ENCODE assay signal across 12 cellular contexts in genomic region chr2:68744517-68744916, GRCh38. TPM values are rescaled to one million over a fixed set of nuclear protein-coding genes. Genes with fewer than 3 reads are reported as not detected.
DNase-seq lines count a peak whose midpoint lies in the region; ATAC-seq, FAIRE-seq and TF ChIP-seq lines count a peak whose summit lies in the region.
"Had no signal": no experiment of that assay in that cellular context is flagged by ENCODE, and none has a peak within 500 bp of the region (broad histone marks: within the 10 kb centered on the region; RNA-seq: fewer than 3 reads in every experiment).

No MANE protein-coding gene starts in this region.

- no peaks in the 10 kb centered on the region for H3K23me2 ChIP-seq in H9 (ENCODE audit: insufficient read length, low read depth, low read length, poor library complexity, severe bottlenecking)

- H3K9me3 Mint-ChIP-seq in H9: no peaks in the 10 kb centered on the region; a peak in 1 of 5 replicates
- H3K9me3 Mint-ChIP-seq in activated T-cell treated with anti-CD3 and anti-CD28 coated beads, Interleukin-2, amount 50 U/mL, for 72 hours: no peaks in the 10 kb centered on the region

- H2AK5ac ChIP-seq in H9 (ENCODE audit: insufficient read length, low read length): no peak overlapping the region

- H3K4ac ChIP-seq in H9 (ENCODE audit: low read depth, low read length): no peak overlapping the region

- no peaks in the 10 kb centered on the region for H3K79me1 ChIP-seq in H9 (ENCODE audit: insufficient read depth, low read depth, low read length, poor library complexity, severe bottlenecking)

- H2BK5ac ChIP-seq in H9 (ENCODE audit: insufficient read length, low read length): no peak overlapping the region

- no peak for ATAC-seq in activated T-cell treated with anti-CD3 and anti-CD28 coated beads, Interleukin-2, amount 50 U/mL, for 72 hours (replicated peaks in 1 of 2)
- no peak for ATAC-seq in aorta (ENCODE audit: low FRiP score)
- ATAC-seq: left ventricle myocardium superior had no signal

- no peak overlapping the region for H3K27ac ChIP-seq in H9 (ENCODE audit: insufficient read length, low read depth, low read length)
- no peak overlapping the region for H3K27ac ChIP-seq in hepatocyte
- no peak overlapping the region for H3K27ac ChIP-seq in aorta (ENCODE audit: low read depth in 1 of 2, low read length in 2 of 2)
- peak overlapping the region in 27 of 59 donors; percentile 1 to 71 (median 38) for H3K27ac ChIP-seq in dorsolateral prefrontal cortex

- H4K20me1 ChIP-seq in H9 (ENCODE audit: control insufficient read depth, insufficient read depth, insufficient read length) (no peaks in the 10 kb centered on the region), hepatocyte (ENCODE audit: insufficient read depth, poor library complexity, severe bottlenecking) (no peaks in the 10 kb centered on the region)

- H3K27me3 Mint-ChIP-seq in H9 (ENCODE audit: low read depth): no peaks in the 10 kb centered on the region; the same call in 1 of the 2 replicates
- no peaks in the 10 kb centered on the region for H3K27me3 Mint-ChIP-seq in activated T-cell treated with anti-CD3 and anti-CD28 coated beads, Interleukin-2, amount 50 U/mL, for 72 hours (ENCODE audit: low read depth)

- WGBS in H9 (ENCODE audit: extremely low coverage, insufficient read length, low lambda C conversion rate): no CpG with 5 or more reads among the region's 2 CpGs
- WGBS in hepatocyte (ENCODE audit: low lambda C conversion rate, missing lambda C conversion rate): 82% methylated on average over 2 of the region's 2 CpGs
- 57 to 76% methylated on average over 2 of the region's 2 CpGs for WGBS in aorta, 2 donors

- H4K5ac ChIP-seq in H9 (ENCODE audit: insufficient read length, low read depth, low read length): no peak overlapping the region

- no peak for TF ChIP-seq POLR2A in H54 (IDR thresholded peaks at IDR 0.05; ENCODE audit: low read depth, low read length)

- H3K23ac ChIP-seq in H9 (ENCODE audit: insufficient read length, low read depth, low read length): no peak overlapping the region

- no peaks in the 10 kb centered on the region for H3K79me2 ChIP-seq in H9 (ENCODE audit: insufficient read depth, low read length)
- no peaks in the 10 kb centered on the region for H3K79me2 ChIP-seq in hepatocyte

- FAIRE-seq in H54 (lab: Jason Lieb, UNC): no peak

- peaks cover 0 to 6% (median 5%) of the 10 kb centered on the region in 3 experiments; a peak in 5 of 7 replicates for H3K36me3 Mint-ChIP-seq in H9 (ENCODE audit: insufficient read depth in 1 of 3, low read depth in 3 of 3)
- peaks cover 11 to 22% of the 10 kb centered on the region in 2 donors for H3K36me3 Mint-ChIP-seq in activated T-cell treated with anti-CD3 and anti-CD28 coated beads, Interleukin-2, amount 50 U/mL, for 72 hours (ENCODE audit: insufficient read depth in 2 of 2)

- no peak overlapping the region for H2BK15ac ChIP-seq in H9 (ENCODE audit: low read depth, low read length)

- no peak overlapping the region for H2BK20ac ChIP-seq in H9 (ENCODE audit: low read depth, low read length, poor library complexity, severe bottlenecking)

- H3K4me3 Mint-ChIP-seq in H9: no peak overlapping the region
- peak overlapping the region; percentile 53 to 66 for H3K4me3 Mint-ChIP-seq in activated T-cell treated with anti-CD3 and anti-CD28 coated beads, Interleukin-2, amount 50 U/mL, for 72 hours

- H4K91ac ChIP-seq in H9 (ENCODE audit: insufficient read length, low read depth, low read length): no peak overlapping the region

- no peak overlapping the region for H3K18ac ChIP-seq in H9 (ENCODE audit: insufficient read length, low read depth, low read length)

- H3K4me3 ChIP-seq in hepatocyte (no peak overlapping the region), aorta (ENCODE audit: low read length in 2 of 2) (no peak overlapping the region), dorsolateral prefrontal cortex (no peak overlapping the region)
- H3K4me3 ChIP-seq: tibial nerve had no signal

- H3K4me2 ChIP-seq in H9 (ENCODE audit: insufficient read depth, insufficient read length, low read length): no peak overlapping the region
- no peak overlapping the region for H3K4me2 ChIP-seq in hepatocyte

- H3K9me3 ChIP-seq in H9 (ENCODE audit: control insufficient read depth, low read depth, low read length) (no peaks in the 10 kb centered on the region), hepatocyte (ENCODE audit: low read depth) (no peaks in the 10 kb centered on the region), aorta (ENCODE audit: control insufficient read depth, low read length) (no peaks in the 10 kb centered on the region)
- H3K9me3 ChIP-seq: tibial nerve had no signal

- H3K56ac ChIP-seq in H9 (ENCODE audit: insufficient read length, low read depth, low read length): no peak overlapping the region

- intact Hi-C loops in aorta (cut with DNase I): no loop called here
- intact Hi-C loops in dorsolateral prefrontal cortex (cut with DNase I): no loop called here

- no peak overlapping the region for H3T11ph ChIP-seq in H9 (ENCODE audit: low read length)

- peak; percentile 51 for DNase-seq in CD1c-positive myeloid dendritic cell (ENCODE audit: extremely low spot score)
- no peak for DNase-seq in H9
- no peak for DNase-seq in activated T-cell treated with anti-CD3 and anti-CD28 coated beads, Interleukin-2, amount 50 U/mL, for 72 hours
- no peak for DNase-seq in hepatocyte (ENCODE audit: low spot score)
- DNase-seq in H54 (ENCODE audit: insufficient read length, low spot score): no peak
- no peak for DNase-seq in aorta
- DNase-seq in dorsolateral prefrontal cortex: no peak
- DNase-seq in Ammon's horn (ENCODE audit: low spot score): no peak
- DNase-seq: cortex of kidney, DMS153, left ventricle myocardium superior had no signal

- H2BK120ac ChIP-seq in H9 (ENCODE audit: low read depth, low read length, poor library complexity, severe bottlenecking): no peak overlapping the region

- H2AFZ ChIP-seq in H9 (ENCODE audit: low read length) (no peak overlapping the region), hepatocyte (no peak overlapping the region)

- TF ChIP-seq CTCF in H9 (conservative IDR thresholded peaks at IDR 0.05) (no peak; the same call in 2 of the 3 replicates), hepatocyte (IDR thresholded peaks at IDR 0.05; ENCODE audit: poor library complexity) (peak; percentile 8), dorsolateral prefrontal cortex (IDR thresholded peaks at IDR 0.05 in 54 of 56, conservative IDR thresholded peaks at IDR 0.05 in 2 of 56; ENCODE audit: low read depth in 1 of 56, partially characterized antibody in 56 of 56) (peak in 1 of 56 donors; percentile 15)

- H3K4me1 ChIP-seq in H9 (ENCODE audit: insufficient read depth, low read length) (peaks cover 3% of the 10 kb centered on the region; the same call in 1 of the 2 replicates), hepatocyte (ENCODE audit: insufficient read depth) (no peaks in the 10 kb centered on the region), aorta (ENCODE audit: control insufficient read depth in 1 of 2, insufficient read depth in 2 of 2, low read length in 2 of 2) (no peaks in the 10 kb centered on the region)

- H3K14ac ChIP-seq in H9 (ENCODE audit: insufficient read depth, low read length): no peak overlapping the region

- H3K36me3 ChIP-seq in hepatocyte (replicated peaks; ENCODE audit: insufficient read depth, low read depth) (no peaks in the 10 kb centered on the region), aorta (ENCODE audit: control insufficient read depth in 1 of 2, insufficient read depth in 2 of 2, low read length in 1 of 2) (no peaks in the 10 kb centered on the region)
- H3K36me3 ChIP-seq: tibial nerve had no signal

- H3K9me2 ChIP-seq in hepatocyte (replicated peaks; ENCODE audit: insufficient read depth): no peaks in the 10 kb centered on the region

- no peaks in the 10 kb centered on the region for H3K27me3 ChIP-seq in H9 (ENCODE audit: insufficient read depth, low read length)
- H3K27me3 ChIP-seq in hepatocyte: no peaks in the 10 kb centered on the region
- no peaks in the 10 kb centered on the region for H3K27me3 ChIP-seq in aorta (ENCODE audit: control insufficient read depth in 1 of 2, insufficient read depth in 2 of 2, low read length in 1 of 2)
- no peaks in the 10 kb centered on the region for H3K27me3 ChIP-seq in dorsolateral prefrontal cortex
- H3K27me3 ChIP-seq: tibial nerve had no signal

- H3K4me1 Mint-ChIP-seq in H9: peaks cover 13 to 30% of the 10 kb centered on the region in 2 experiments
- peaks cover 100% of the 10 kb centered on the region for H3K4me1 Mint-ChIP-seq in activated T-cell treated with anti-CD3 and anti-CD28 coated beads, Interleukin-2, amount 50 U/mL, for 72 hours (ENCODE audit: low read depth)

- peak overlapping the region in 2 of 3 experiments; percentile 29 to 31; a peak in 1 of 7 replicates for H3K27ac Mint-ChIP-seq in H9
- H3K27ac Mint-ChIP-seq in activated T-cell treated with anti-CD3 and anti-CD28 coated beads, Interleukin-2, amount 50 U/mL, for 72 hours: peak overlapping the region; percentile 85

- H4K8ac ChIP-seq in H9 (replicated peaks; ENCODE audit: insufficient read length, low read depth, low read length): no peak overlapping the region

- H2BK12ac ChIP-seq in H9 (ENCODE audit: insufficient read length, low read depth, low read length): no peak overlapping the region

- no peak overlapping the region for H3K9ac ChIP-seq in H9 (ENCODE audit: extremely low read depth, insufficient read length, low read length)

RNA-seq across cellular contexts. Expression of gene ARHGAP25, which starts 9.9 kb away (rescaled TPM):
- total RNA-seq in H9 (2021) (1.3 TPM in 2 replicates), hepatocyte (0.47 TPM in 1 of 2 replicates, not detected in the other), aorta (10 to 100 TPM in 1 of 2 donors, 1 to 10 TPM in 1; 6.8 to 21.1 TPM), dorsolateral prefrontal cortex (10 to 100 TPM in 20 of 120 experiments, 1 to 10 TPM in 100; 1.8 to 15.0 (median 7.5) TPM)
- 10 to 100 TPM; 38.3 to 49.5 TPM for total RNA-seq in activated T-cell treated with anti-CD3 and anti-CD28 coated beads, Interleukin-2, amount 50 U/mL, for 72 hours
- polyA plus RNA-seq in hepatocyte (0.12 and 0.21 TPM in 2 replicates), aorta (1 to 10 TPM; 2.6 to 6.0 TPM)

Comparison
In these comparisons a context has a peak if more than half of its experiments do, and no peak if none do; other contexts are left out.
1. H3K4me3 Mint-ChIP-seq: peak in activated T-cell treated with anti-CD3 and anti-CD28 coated beads, Interleukin-2, amount 50 U/mL, for 72 hours (2 of 2); none in H9 (0 of 2).